ENCODE assay signal across 8 cellular contexts in genomic region chr12:13179159-13180074, GRCh38. TPM values are rescaled to one million over a fixed set of nuclear protein-coding genes. Genes with fewer than 3 reads are reported as not detected.
DNase-seq lines count a peak whose midpoint lies in the region; ATAC-seq and TF ChIP-seq lines count a peak whose summit lies in the region.

No MANE protein-coding gene starts in this region.

- TF ChIP-seq CTCF in Peyer's patch (IDR thresholded peaks at IDR 0.05) (no peak), right atrium auricular region (IDR thresholded peaks at IDR 0.05) (no peak), spleen (IDR thresholded peaks at IDR 0.05 in 8 of 11, conservative IDR thresholded peaks at IDR 0.05 in 3 of 11) (no peak)

- TF ChIP-seq POLR2A in Peyer's patch (IDR thresholded peaks at IDR 0.05) = no peak
- TF ChIP-seq POLR2A in spleen (IDR thresholded peaks at IDR 0.05) = no peak

- H3K36me3 ChIP-seq in Peyer's patch = no peaks in the 10 kb centered on the region
- no peaks in the 10 kb centered on the region for H3K36me3 ChIP-seq in right atrium auricular region
- no peaks in the 10 kb centered on the region for H3K36me3 ChIP-seq in spleen

- H3K9me3 ChIP-seq in Peyer's patch = no peaks in the 10 kb centered on the region
- no peaks in the 10 kb centered on the region for H3K9me3 ChIP-seq in right atrium auricular region
- no peaks in the 10 kb centered on the region for H3K9me3 ChIP-seq in spleen

- DNase-seq in D341Med (ENCODE audit: low spot score) = peak; percentile 75
- DNase-seq in Peyer's patch = peak; percentile 41 to 84 (median 83)
- peak; percentile 62 for DNase-seq in activated naive CD4-positive, alpha-beta T cell treated with Interleukin-2 at 50 U/mL for 16 hours
- DNase-seq in right atrium auricular region (ENCODE audit: low spot score) = no peak
- peak; percentile 84 for DNase-seq in spleen
- no peak for DNase-seq in putamen (ENCODE audit: low spot score)

- intact Hi-C loops in spleen (cut with DNase I; ENCODE audit: low total_unique reads) = no loop called here

- H3K4me1 ChIP-seq in Peyer's patch (peaks cover 3 to 11% (median 5%) of the 10 kb centered on the region in 4 donors), right atrium auricular region (peaks cover 0 to 28% of the 10 kb centered on the region in 2 donors), spleen (peaks cover 4 to 19% (median 10%) of the 10 kb centered on the region in 6 donors)

- H3K4me3 ChIP-seq in Peyer's patch = peak overlapping the region in 1 of 4 donors; percentile 27
- peak overlapping the region in 1 of 2 donors; percentile 14 for H3K4me3 ChIP-seq in right atrium auricular region
- peak overlapping the region in 1 of 8 donors; percentile 21 for H3K4me3 ChIP-seq in spleen

- ATAC-seq in HG02938 (IDR thresholded peaks at IDR 0.05; ENCODE audit: unreplicated experiment) (peak; percentile 65), HG03439 (IDR thresholded peaks at IDR 0.05; ENCODE audit: unreplicated experiment) (no peak)

- 4 to 10% (median 7%) methylated on average over 12 to 13 of the region's 13 CpGs for WGBS in spleen, 5 donors

- H3K27me3 ChIP-seq in Peyer's patch (no peaks in the 10 kb centered on the region), right atrium auricular region (no peaks in the 10 kb centered on the region), spleen (replicated peaks in 1 of 7) (peaks cover 0 to 30% (median 4%) of the 10 kb centered on the region in 7 donors)

- H3K27ac ChIP-seq in Peyer's patch = peak overlapping the region in 3 of 4 donors; percentile 29 to 56 (median 36)
- peak overlapping the region; percentile 71 to 92 for H3K27ac ChIP-seq in right atrium auricular region
- H3K27ac ChIP-seq in spleen = peak overlapping the region in 7 of 8 donors; percentile 34 to 80 (median 76)

RNA-seq across cellular contexts. Expression of gene EMP1, which starts 17.1 kb away (rescaled TPM):
- total RNA-seq in Peyer's patch = 100 to 1,000 TPM in 1 of 4 donors, 10 to 100 TPM in 3; 37.1 to 110 (median 87.3) TPM
- 100 to 1,000 TPM; 188 to 208 TPM for total RNA-seq in right atrium auricular region
- 100 to 1,000 TPM in 2 of 7 donors, 10 to 100 TPM in 5; 52.6 to 170 (median 82.4) TPM for total RNA-seq in spleen
- polyA plus RNA-seq in spleen = 10 to 100 TPM in 1 of 3 donors, 1 to 10 TPM in 2; 4.9 to 11.1 (median 6.8) TPM

Comparison
In these comparisons a context has a peak if more than half of its experiments do, and no peak if none do; other contexts are left out.
1. DNase-seq: peak in D341Med (single experiment), Peyer's patch (3 of 3), activated naive CD4-positive, alpha-beta T cell treated with Interleukin-2 at 50 U/mL for 16 hours (single experiment) and spleen (single experiment); none in right atrium auricular region (single experiment) and putamen (single experiment).
2. Peak in every context shown above with its lines, with median percentiles within 50 percentile points of each other: H3K27ac ChIP-seq.